In the genomic region with DNA sequence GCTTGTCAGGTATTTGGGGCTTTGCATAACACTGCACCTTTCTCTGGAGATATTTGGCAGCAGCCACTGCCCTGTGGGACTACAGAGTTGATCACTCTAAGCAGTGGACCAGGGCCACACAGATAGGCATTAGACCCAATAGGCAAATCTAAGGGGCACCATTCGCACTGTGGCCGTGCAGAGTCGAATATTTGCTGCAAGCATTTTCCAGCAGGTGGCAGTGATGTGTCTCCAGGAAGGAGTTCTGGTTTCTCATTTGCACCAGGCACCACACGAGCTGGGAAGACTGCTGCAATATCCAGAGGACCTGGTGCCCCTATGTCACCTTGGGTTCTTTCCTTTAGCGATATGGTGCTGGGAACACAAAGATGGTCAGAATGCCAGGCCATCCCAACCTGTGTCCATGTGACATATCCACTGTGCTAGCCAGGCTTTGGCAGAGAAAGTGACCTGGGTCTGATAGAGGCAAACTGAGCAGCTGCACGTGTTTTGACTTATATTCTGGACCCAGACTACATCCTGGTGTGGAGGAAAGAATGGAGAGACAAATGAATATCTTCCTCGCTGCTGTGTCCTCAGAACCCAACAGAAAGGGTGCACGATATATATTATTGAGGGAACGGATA, we compare ENCODE assay signal across 8 cellular contexts.
A peak's percentile ranks its signal among the peaks of the same experiment; 100 is the strongest.
DNase-seq lines count a peak whose midpoint lies in the region; ATAC-seq and TF ChIP-seq lines count a peak whose summit lies in the region.

No MANE protein-coding gene starts in this region.

- peaks cover 11% of the 10 kb centered on the region for H3K27me3 Mint-ChIP-seq in brain

- H3K4me3 ChIP-seq in AG09309 (ENCODE audit: control insufficient read depth, low read depth, low read length) (no peak overlapping the region), thyroid gland (replicated peaks in 1 of 3) (no peak overlapping the region)

- peak overlapping the region in 4 of 5 experiments; percentile 25 to 68 (median 44) for H3K27ac Mint-ChIP-seq in brain

- no peaks in the 10 kb centered on the region for H3K9me3 ChIP-seq in thyroid gland

- H3K9me3 Mint-ChIP-seq in brain, result peaks cover 17 to 31% (median 23%) of the 10 kb centered on the region in 5 experiments

- H3K27ac ChIP-seq in thyroid gland, result no peak overlapping the region

- no peaks in the 10 kb centered on the region for H3K27me3 ChIP-seq in thyroid gland

- H3K36me3 ChIP-seq in thyroid gland, result no peaks in the 10 kb centered on the region

- intact Hi-C loops in thyroid gland (cut with DNase I), result loop anchor here (10.0 kb wide), 1 partner anchor 191 kb away; no protein-coding TSS in a partner anchor

- peaks cover 48% of the 10 kb centered on the region for H3K4me1 Mint-ChIP-seq in brain

- no peak overlapping the region for H3K4me3 Mint-ChIP-seq in brain

- ATAC-seq in GM21717 (IDR thresholded peaks at IDR 0.05; ENCODE audit: unreplicated experiment) (no peak), GM19455 (IDR thresholded peaks at IDR 0.05; ENCODE audit: unreplicated experiment) (no peak)

- TF ChIP-seq CTCF in AG09309 (IDR thresholded peaks at IDR 0.05; ENCODE audit: control insufficient read depth, insufficient read depth, low read depth, low read length, missing control alignments) (peak; percentile 70), GM12873 (IDR thresholded peaks at IDR 0.05; ENCODE audit: insufficient read depth, low read depth, low read length, missing control alignments) (peak; percentile 79), brain (conservative IDR thresholded peaks at IDR 0.05) (peak; percentile 58 to 72), thyroid gland (IDR thresholded peaks at IDR 0.05) (peak in 5 of 6 experiments; percentile 22 to 61 (median 59))

- no peaks in the 10 kb centered on the region for H3K4me1 ChIP-seq in thyroid gland

- peaks cover 8% of the 10 kb centered on the region for H3K36me3 Mint-ChIP-seq in brain

- no peak for TF ChIP-seq POLR2A in thyroid gland (IDR thresholded peaks at IDR 0.05)

- DNase-seq in AG09309 (ENCODE audit: low read depth) (peak; percentile 8), NCI-H446 (lab: John Stamatoyannopoulos, UW) (peak; percentile 28 to 66), left kidney (ENCODE audit: low read depth, low spot score) (peak; percentile 85), thyroid gland (peak; percentile 51 to 57)

- 47 to 54% methylated on average over 8 of the region's 9 CpGs for WGBS in thyroid gland, 2 donors

Comparison
In these comparisons a context has a peak if more than half of its experiments do, and no peak if none do; other contexts are left out.
1. DNase-seq: peak in every context shown above with its lines; median percentile 85 in left kidney; 54 in thyroid gland; 47 in NCI-H446; 8 in AG09309.